In genomic region chr7:125033506-125033905, GRCh38 we compare ENCODE assay signal across 1 cellular context.
TF ChIP-seq lines count a peak whose summit lies in the region.

No MANE protein-coding gene starts in this region.

TF ChIP-seq in GM23338, 12 proteins besides CTCF, POLR2A, EP300 and RAD21 (continued from another document):
- no peak for TF ChIP-seq POLR2AphosphoS5 (IDR thresholded peaks at IDR 0.05; ENCODE audit: low read depth)
- TF ChIP-seq ZNF331 (CRISPR knock-in tag; IDR thresholded peaks at IDR 0.05; ENCODE audit: low read depth) = no peak
- TF ChIP-seq JUNB (IDR thresholded peaks at IDR 0.05; ENCODE audit: unreplicated experiment) = no peak
TF ChIP-seq in GM23338: peak in this region for 0.
